Comparison of ENCODE assay signal across 8 cellular contexts in the genomic region with DNA sequence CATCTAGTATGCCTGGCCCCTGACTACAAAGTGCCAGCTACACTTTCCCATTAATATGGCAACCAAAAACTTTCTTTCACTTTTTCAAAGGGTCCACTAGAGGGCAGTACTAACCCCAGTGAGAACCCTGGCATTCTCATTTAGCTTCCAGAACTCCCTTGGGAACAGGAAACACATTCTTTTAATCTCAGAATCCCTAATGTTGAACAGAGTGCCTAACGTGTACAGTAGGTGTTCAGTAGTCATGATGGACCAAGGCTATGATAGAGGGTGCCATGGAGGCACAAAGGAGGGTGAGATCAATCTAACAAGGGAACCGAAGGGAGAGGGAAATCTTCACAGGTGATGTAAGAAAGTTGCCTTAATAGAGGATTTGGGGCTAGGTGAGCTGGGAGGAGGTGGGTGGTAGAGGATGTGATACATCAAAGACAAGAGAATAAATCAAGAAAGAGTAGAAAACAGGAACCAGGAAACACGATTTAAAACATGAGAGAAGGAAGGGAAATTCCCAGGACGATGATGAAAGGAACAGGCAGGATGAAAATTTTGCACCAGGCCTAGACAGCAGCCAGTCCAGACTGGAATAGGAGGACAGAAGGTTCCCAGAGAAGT. TPM values are rescaled to one million over a fixed set of nuclear protein-coding genes. Genes with fewer than 3 reads are reported as not detected.
DNase-seq lines count a peak whose midpoint lies in the region; ATAC-seq and TF ChIP-seq lines count a peak whose summit lies in the region.

No MANE protein-coding gene starts in this region.

- peaks cover 0 to 36% (median 8%) of the 10 kb centered on the region in 4 donors for H3K4me1 ChIP-seq in transverse colon

- in situ Hi-C loops in transverse colon (cut with MboI; ENCODE audit: low pct_ligation_motif_present in 1 of 4, low pct_unique_long_range_greater_than_20kb in 1 of 4, low sequenced_read_pairs in 3 of 4): loop anchor here in 2 of 4 donors (25.0 kb wide), 2 partner anchors 88 to 263 kb away; no protein-coding TSS in a partner anchor

- H3K4me3 ChIP-seq in transverse colon: no peak overlapping the region

- H3K9me3 ChIP-seq in transverse colon: no peaks in the 10 kb centered on the region

- H3K4me1 Mint-ChIP-seq in MCF 10A (ENCODE audit: insufficient read depth, unreplicated experiment): peaks cover 19% of the 10 kb centered on the region

- peak overlapping the region; percentile 46 for H3K27ac Mint-ChIP-seq in MCF 10A (ENCODE audit: low read depth, unreplicated experiment)

- no peaks in the 10 kb centered on the region for H3K9me3 Mint-ChIP-seq in MCF 10A (ENCODE audit: unreplicated experiment)

- H3K36me3 ChIP-seq in transverse colon: no peaks in the 10 kb centered on the region

- BruUV-seq in MCF 10A (replicated peaks; lab: Mats Ljungman, UMichigan): no TSS peak

- intact Hi-C loops in MCF 10A (cut with micrococcal nuclease) (loop anchor here (1.0 to 2.0 kb wide), 3 partner anchors 29 to 245 kb away; partner anchors contain the start of gene BATF3), transverse colon (cut with DNase I; ENCODE audit: low total_unique reads) (no loop called here)

- no peaks in the 10 kb centered on the region for H3K27me3 Mint-ChIP-seq in MCF 10A (ENCODE audit: insufficient read depth, unreplicated experiment)

- WGBS in transverse colon (ENCODE audit: low coverage in 1 of 2), 2 donors: 35 to 41% methylated on average over 3 to 4 of the region's 4 CpGs

- peaks cover 7% of the 10 kb centered on the region for H3K36me3 Mint-ChIP-seq in MCF 10A (ENCODE audit: insufficient read depth, unreplicated experiment)

- TF ChIP-seq CTCF in MCF 10A (IDR thresholded peaks at IDR 0.05; ENCODE audit: unreplicated experiment) (peak; percentile 96), transverse colon (IDR thresholded peaks at IDR 0.05) (peak; percentile 44 to 75 (median 63))

- POLR2A ChIA-PET in MCF 10A (lab: Yijun Ruan, JAX): interaction anchor here (0.7 to 4.1 kb wide), 9 partner anchors 9 to 142 kb away, joined by 3 to 24 read pairs (median 4); partner anchors contain the start of genes ATF3, NSL1 and TATDN3

- CTCF ChIA-PET in MCF 10A (lab: Yijun Ruan, JAX): interaction anchor here (0.5 to 12.0 kb wide), 61 partner anchors 10 to 687 kb away, joined by 3 to 156 read pairs (median 4); partner anchors contain the start of genes BATF3, NSL1 and TATDN3

- TF ChIP-seq POLR2A in transverse colon (IDR thresholded peaks at IDR 0.05): no peak

- ATAC-seq in HG02610 (IDR thresholded peaks at IDR 0.05; ENCODE audit: unreplicated experiment): peak; percentile 58

- DNase-seq in DMS153 treated with DMSO at 0.1 percent for 48 hours (lab: John Stamatoyannopoulos, UW; ENCODE audit: unreplicated experiment): peak; percentile 83
- peak; percentile 47 for DNase-seq in NCI-H774 (lab: John Stamatoyannopoulos, UW)
- peak; percentile 90 for DNase-seq in MCF 10A (ENCODE audit: unreplicated experiment)
- peak; percentile 78 for DNase-seq in kidney glomerular epithelial cell (lab: John Stamatoyannopoulos, UW)
- DNase-seq in transverse colon: no peak
- no peak for DNase-seq in stimulated activated CD4-positive, alpha-beta T cell treated with anti-CD3 and anti-CD28 coated beads, Interleukin-12 subunit alpha, Interleukin-12 subunit beta, amount 100 ng/mL, for 4 hours
- no peak for DNase-seq in ureter (ENCODE audit: low spot score)

- peak overlapping the region in 1 of 4 donors; percentile 30 for H3K27ac ChIP-seq in transverse colon

- H3K27me3 ChIP-seq in transverse colon: no peaks in the 10 kb centered on the region

- H3K4me3 Mint-ChIP-seq in MCF 10A (ENCODE audit: unreplicated experiment): peak overlapping the region; percentile 7

- no peak for TF ChIP-seq EP300 in transverse colon (IDR thresholded peaks at IDR 0.05; ENCODE audit: low read depth)

RNA-seq across cellular contexts. Expression of gene NSL1, which starts 41.5 kb away (rescaled TPM):
- total RNA-seq in MCF 10A (2022) (39.7 and 42.2 TPM in 2 replicates), transverse colon (10 to 100 TPM in 3 of 4 donors, 1 to 10 TPM in 1; 4.2 to 33.7 (median 28.4) TPM), ureter (35.5 TPM)

RNA-seq across cellular contexts. Expression of gene TATDN3, which starts 41.7 kb away (rescaled TPM):
- total RNA-seq in MCF 10A (2022) (31.5 and 35.7 TPM in 2 replicates), transverse colon (10 to 100 TPM in 1 of 4 donors, 1 to 10 TPM in 2, under 1 TPM in 1; 1.00 to 17.0 (median 4.6) TPM), ureter (11.0 TPM)

RNA-seq across cellular contexts. Expression of gene BATF3, which starts 50.4 kb away (rescaled TPM):
- total RNA-seq in MCF 10A (2022): 0.96 and 1.5 TPM in 2 replicates
- 1 to 10 TPM in 1 of 4 donors, under 1 TPM in 2, not detected in 1; 0.14 to 2.8 (median 0.64) TPM for total RNA-seq in transverse colon
- 3.5 TPM for total RNA-seq in ureter

Comparison
In these comparisons a context has a peak if more than half of its experiments do, and no peak if none do; other contexts are left out.
1. DNase-seq: peak in DMS153 treated with DMSO at 0.1 percent for 48 hours (single experiment), NCI-H774 (single experiment), MCF 10A (single experiment) and kidney glomerular epithelial cell (single experiment); none in transverse colon (single experiment), stimulated activated CD4-positive, alpha-beta T cell treated with anti-CD3 and anti-CD28 coated beads, Interleukin-12 subunit alpha, Interleukin-12 subunit beta, amount 100 ng/mL, for 4 hours (single experiment) and ureter (single experiment).